Comparison of ENCODE assay signal across 10 cellular contexts in the genomic region with DNA sequence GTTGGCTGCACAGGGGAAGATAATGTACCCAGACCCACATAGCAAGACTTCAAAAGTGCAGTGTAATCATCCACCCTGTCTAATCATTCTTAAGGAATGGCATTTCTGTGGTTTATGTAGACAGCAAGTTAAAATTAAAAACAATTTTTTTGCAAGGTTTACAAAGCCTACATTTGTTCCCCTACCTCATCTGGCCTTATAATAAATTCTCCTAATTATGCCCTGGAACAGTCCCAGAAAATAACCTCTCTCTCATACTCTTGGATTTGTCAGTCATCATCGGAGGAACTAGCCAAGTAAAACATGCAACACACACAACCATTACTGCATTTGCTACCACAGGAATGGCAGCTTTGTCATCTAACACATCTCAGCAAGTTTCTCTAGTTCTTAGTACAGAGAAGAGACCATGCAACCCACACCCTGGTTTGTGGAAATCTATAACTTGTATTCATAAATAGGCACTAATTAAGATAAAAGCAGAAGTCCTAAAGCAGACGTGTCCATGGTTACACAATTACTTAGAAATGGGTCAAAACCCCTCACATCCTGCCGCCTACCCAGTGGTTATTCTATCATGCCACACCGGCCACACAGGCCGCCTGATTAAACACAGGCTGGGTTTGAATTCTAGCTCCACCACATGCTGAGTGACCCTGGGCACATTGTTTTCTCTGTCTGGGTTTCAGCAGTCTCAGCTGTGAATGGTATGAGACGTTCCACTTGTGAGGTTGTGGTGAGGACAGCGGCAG. TPM values are rescaled to one million over a fixed set of nuclear protein-coding genes. Genes with fewer than 3 reads are reported as not detected.
DNase-seq lines count a peak whose midpoint lies in the region; ATAC-seq and TF ChIP-seq lines count a peak whose summit lies in the region.
"Had no signal": no experiment of that assay in that cellular context is flagged by ENCODE, and none has a peak within 500 bp of the region (broad histone marks: within the 10 kb centered on the region; RNA-seq: fewer than 3 reads in every experiment).

No MANE protein-coding gene starts in this region.

- POLR2A ChIA-PET in A673 (lab: Charles Lee; ENCODE audit: low non-redundant PET): no interaction called here

- H3K27me3 ChIP-seq in BLaER1 treated with 17β-estradiol and CSF1 and Interleukin-3, amounts not matched to agents 10 nM and 100 nM: no peaks in the 10 kb centered on the region
- H3K27me3 ChIP-seq in SJCRH30 (no peaks in the 10 kb centered on the region), right atrium auricular region (no peaks in the 10 kb centered on the region), A673 (replicated peaks; ENCODE audit: insufficient read depth, low read depth, low read length, poor library complexity) (no peaks in the 10 kb centered on the region), gastroesophageal sphincter (no peaks in the 10 kb centered on the region), mesendoderm (ENCODE audit: insufficient read depth, low read length, poor library complexity) (no peaks in the 10 kb centered on the region)
- H3K27me3 ChIP-seq: sigmoid colon had no signal

- DNase-seq in SJCRH30 (peak; percentile 72 to 74), right atrium auricular region (ENCODE audit: low spot score) (no peak), A673 (ENCODE audit: low spot score) (no peak), mesendoderm (no peak)
- no peak for DNase-seq in activated CD4-positive, CD25-positive, alpha-beta regulatory T cell treated with anti-CD3 and anti-CD28 coated beads, Interleukin-2, amount 50 U/mL, for 72 hours
- DNase-seq: activated B cell treated with CpG ODN at 0.5 μM for 24 hours, sigmoid colon had no signal

- no peak overlapping the region for H2AK5ac ChIP-seq in mesendoderm (ENCODE audit: low read length)

- TF ChIP-seq EP300 in gastroesophageal sphincter (IDR thresholded peaks at IDR 0.05): no peak

- H2BK5ac ChIP-seq in mesendoderm (ENCODE audit: low read length): no peak overlapping the region

- no peaks in the 10 kb centered on the region for H3K79me2 ChIP-seq in mesendoderm (ENCODE audit: control insufficient read depth, insufficient read depth, low read length)

- H3K56ac ChIP-seq in mesendoderm (ENCODE audit: low read length): no peak overlapping the region

- H4K5ac ChIP-seq in mesendoderm (ENCODE audit: low read length): no peak overlapping the region

- H3K4ac ChIP-seq in mesendoderm (ENCODE audit: low read depth, low read length): no peak overlapping the region

- H3K27ac ChIP-seq in BLaER1 treated with 17β-estradiol and CSF1 and Interleukin-3, amounts not matched to agents 10 nM and 100 nM: peak overlapping the region in 4 of 11 experiments; percentile 8 to 58 (median 41); a peak in 6 of 22 replicates
- H3K27ac ChIP-seq in SJCRH30 (peak overlapping the region; percentile 72), right atrium auricular region (peak overlapping the region; percentile 54 to 69), A673 (ENCODE audit: low read depth, low read length, poor library complexity, severe bottlenecking) (no peak overlapping the region), gastroesophageal sphincter (no peak overlapping the region), mesendoderm (ENCODE audit: low read depth, low read length) (no peak overlapping the region)
- H3K27ac ChIP-seq: sigmoid colon had no signal

- H3K9ac ChIP-seq in BLaER1 treated with 17β-estradiol and CSF1 and Interleukin-3, amounts not matched to agents 10 nM and 100 nM: no peak overlapping the region
- H3K9ac ChIP-seq in mesendoderm (ENCODE audit: low read length): no peak overlapping the region

- no peak overlapping the region for H3K4me3 ChIP-seq in BLaER1 treated with 17β-estradiol and CSF1 and Interleukin-3, amounts not matched to agents 10 nM and 100 nM
- H3K4me3 ChIP-seq in SJCRH30: no peak overlapping the region
- no peak overlapping the region for H3K4me3 ChIP-seq in right atrium auricular region
- no peak overlapping the region for H3K4me3 ChIP-seq in A673 (ENCODE audit: low read depth, low read length, poor library complexity, severe bottlenecking)
- H3K4me3 ChIP-seq in gastroesophageal sphincter: no peak overlapping the region
- no peak overlapping the region for H3K4me3 ChIP-seq in mesendoderm (ENCODE audit: low read length)
- H3K4me3 ChIP-seq: sigmoid colon had no signal

- no peaks in the 10 kb centered on the region for H4K20me1 ChIP-seq in BLaER1 treated with 17β-estradiol and CSF1 and Interleukin-3, amounts not matched to agents 10 nM and 100 nM

- no peak overlapping the region for H2BK120ac ChIP-seq in mesendoderm (ENCODE audit: low read depth, low read length)

- H3K18ac ChIP-seq in mesendoderm (ENCODE audit: low read length): no peak overlapping the region

- no peaks in the 10 kb centered on the region for H3K36me3 ChIP-seq in BLaER1 treated with 17β-estradiol and CSF1 and Interleukin-3, amounts not matched to agents 10 nM and 100 nM
- H3K36me3 ChIP-seq in SJCRH30 (no peaks in the 10 kb centered on the region), right atrium auricular region (no peaks in the 10 kb centered on the region), A673 (ENCODE audit: insufficient read depth, low read length, poor library complexity, severe bottlenecking) (no peaks in the 10 kb centered on the region), gastroesophageal sphincter (no peaks in the 10 kb centered on the region), mesendoderm (ENCODE audit: control insufficient read depth, insufficient read depth, low read length) (no peaks in the 10 kb centered on the region)
- H3K36me3 ChIP-seq: sigmoid colon had no signal

- no peak overlapping the region for H2BK15ac ChIP-seq in mesendoderm (replicated peaks; ENCODE audit: low read depth)

- ATAC-seq in HG02588 (IDR thresholded peaks at IDR 0.05; ENCODE audit: unreplicated experiment): peak; percentile 47
- ATAC-seq in gastroesophageal sphincter: no peak

- no peak overlapping the region for H4K8ac ChIP-seq in mesendoderm (ENCODE audit: low read depth, low read length)

- intact Hi-C loops in A673 (cut with micrococcal nuclease; ENCODE audit: unreplicated experiment): no loop called here

- no TSS peak for BruUV-seq in A673 (replicated peaks; lab: Mats Ljungman, UMichigan)

- WGBS in gastroesophageal sphincter (ENCODE audit: low coverage in 1 of 2), 2 donors: 42 to 78% methylated on average over 3 to 7 of the region's 7 CpGs
- WGBS in mesendoderm (ENCODE audit: extremely low coverage, insufficient coverage, low lambda C conversion rate): no CpG with 5 or more reads among the region's 7 CpGs

- TF ChIP-seq CTCF in right atrium auricular region (IDR thresholded peaks at IDR 0.05) (no peak), A673 (conservative IDR thresholded peaks at IDR 0.05; ENCODE audit: low read depth, low read length) (no peak), gastroesophageal sphincter (IDR thresholded peaks at IDR 0.05) (no peak)

- peak overlapping the region in 10 of 11 experiments; percentile 8 to 78 (median 60); a peak in 15 of 22 replicates for H3K4me2 ChIP-seq in BLaER1 treated with 17β-estradiol and CSF1 and Interleukin-3, amounts not matched to agents 10 nM and 100 nM
- H3K4me2 ChIP-seq in mesendoderm (ENCODE audit: low read length): no peak overlapping the region

- H3K9me3 ChIP-seq in BLaER1 treated with 17β-estradiol and CSF1 and Interleukin-3, amounts not matched to agents 10 nM and 100 nM (replicated peaks in 1 of 11): no peaks in the 10 kb centered on the region; a peak in 1 of 22 replicates
- no peaks in the 10 kb centered on the region for H3K9me3 ChIP-seq in SJCRH30 (replicated peaks)
- no peaks in the 10 kb centered on the region for H3K9me3 ChIP-seq in right atrium auricular region
- no peaks in the 10 kb centered on the region for H3K9me3 ChIP-seq in A673 (ENCODE audit: low read depth, low read length, poor library complexity, severe bottlenecking)
- no peaks in the 10 kb centered on the region for H3K9me3 ChIP-seq in gastroesophageal sphincter
- H3K9me3 ChIP-seq: sigmoid colon had no signal

- no peaks in the 10 kb centered on the region for H3K79me1 ChIP-seq in mesendoderm (ENCODE audit: low read length)

- H3K23ac ChIP-seq in mesendoderm (ENCODE audit: low read length): no peak overlapping the region

- no peak for TF ChIP-seq POLR2A in gastroesophageal sphincter (IDR thresholded peaks at IDR 0.05)

- CTCF ChIA-PET in A673 (lab: Charles Lee): no interaction called here

- H3K4me1 ChIP-seq in BLaER1 treated with 17β-estradiol and CSF1 and Interleukin-3, amounts not matched to agents 10 nM and 100 nM: peaks cover 0 to 38% (median 19%) of the 10 kb centered on the region in 10 experiments; a peak in 15 of 20 replicates
- H3K4me1 ChIP-seq in SJCRH30 (peaks cover 28% of the 10 kb centered on the region), right atrium auricular region (peaks cover 0 to 50% of the 10 kb centered on the region in 2 donors), A673 (ENCODE audit: insufficient read depth, low read length, poor library complexity, severe bottlenecking) (no peaks in the 10 kb centered on the region), gastroesophageal sphincter (peaks cover 0 to 17% (median 5%) of the 10 kb centered on the region in 3 donors), mesendoderm (ENCODE audit: control insufficient read depth, low read depth, low read length) (no peaks in the 10 kb centered on the region)

RNA-seq across cellular contexts. Expression of a gene that starts 19.0 kb away (rescaled TPM):
- total RNA-seq in SJCRH30 (2014; rRNA removed; shearing (Covaris generic)): 23.5 and 23.9 TPM in 2 replicates
- 100 to 1,000 TPM; 359 to 404 TPM for total RNA-seq in right atrium auricular region
- 34.0 and 38.3 TPM in 2 replicates for total RNA-seq in A673 (2021)
- 100 to 1,000 TPM in 2 of 4 donors, 10 to 100 TPM in 2; 75.2 to 172 (median 110) TPM for total RNA-seq in gastroesophageal sphincter
- 49.1 TPM for polyA plus RNA-seq in mesendoderm (2013, experiment 1 of 2)
- 50.3 TPM for polyA plus RNA-seq in mesendoderm (2013, experiment 2 of 2)

Comparison
In these comparisons a context has a peak if more than half of its experiments do, and no peak if none do; other contexts are left out.
1. H3K27ac ChIP-seq: peak in SJCRH30 (single experiment) and right atrium auricular region (2 of 2); none in A673 (single experiment), gastroesophageal sphincter (0 of 4) and mesendoderm (single experiment).
2. DNase-seq: peak in SJCRH30 (2 of 2); none in right atrium auricular region (single experiment), A673 (single experiment), activated CD4-positive, CD25-positive, alpha-beta regulatory T cell treated with anti-CD3 and anti-CD28 coated beads, Interleukin-2, amount 50 U/mL, for 72 hours (single experiment) and mesendoderm (single experiment).